ENCODE assay signal across 25 cellular contexts in the genomic region with DNA sequence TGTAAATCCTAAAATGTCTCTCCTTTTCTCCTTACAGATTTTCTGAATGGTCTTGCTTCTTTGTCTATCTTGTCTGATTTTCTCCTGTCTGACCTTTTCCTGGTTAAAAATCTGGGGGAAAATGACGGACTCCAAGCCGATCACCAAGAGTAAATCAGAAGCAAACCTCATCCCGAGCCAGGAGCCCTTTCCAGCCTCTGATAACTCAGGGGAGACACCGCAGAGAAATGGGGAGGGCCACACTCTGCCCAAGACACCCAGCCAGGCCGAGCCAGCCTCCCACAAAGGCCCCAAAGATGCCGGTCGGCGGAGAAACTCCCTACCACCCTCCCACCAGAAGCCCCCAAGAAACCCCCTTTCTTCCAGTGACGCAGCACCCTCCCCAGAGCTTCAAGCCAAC.
"Had no signal": no experiment of that assay in that cellular context is flagged by ENCODE, and none has a peak within 500 bp of the region (broad histone marks: within the 10 kb centered on the region; RNA-seq: fewer than 3 reads in every experiment).

No MANE protein-coding gene starts in this region.

- H3K9me3 ChIP-seq: ascending aorta, testis, uterus had no signal

- ATAC-seq: activated CD8-positive, alpha-beta T cell treated with anti-CD3 and anti-CD28 coated beads for 36 hours; activated naive CD4-positive, alpha-beta T cell treated with anti-CD3 and anti-CD28 coated beads, Interleukin-2, amount 50 U/mL, for 72 hours; effector memory CD8-positive, alpha-beta T cell; left lobe of liver; mucosa of descending colon; natural killer cell treated with Interleukin-12 subunit alpha and Interleukin-12 subunit beta and Interleukin-15 and Interleukin-18, amount 100 ng/mL, for 72 hours; T-helper 17 cell had no signal

- H3K36me3 Mint-ChIP-seq: activated naive CD4-positive, alpha-beta T cell treated with anti-CD3 and anti-CD28 coated beads, Interleukin-2, amount 50 U/mL, for 72 hours; natural killer cell treated with Interleukin-12 subunit alpha and Interleukin-12 subunit beta and Interleukin-15 and Interleukin-18, amount 100 ng/mL, for 72 hours; type B pancreatic cell had no signal

- H3K4me1 ChIP-seq: uterus had no signal

- H3K36me3 ChIP-seq: brain microvascular endothelial cell, uterus, WERI-Rb-1 had no signal

- H3K27me3 Mint-ChIP-seq: activated CD8-positive, alpha-beta T cell treated with anti-CD3 and anti-CD28 coated beads for 36 hours; T-helper 17 cell; type B pancreatic cell had no signal

- DNase-seq: activated CD4-positive, alpha-beta T cell treated with anti-CD3 and anti-CD28 coated beads, Interleukin-2, amount 10 ng/mL, durations not matched to agents 7 days and 5 days; activated CD4-positive, CD25-positive, alpha-beta regulatory T cell treated with anti-CD3 and anti-CD28 coated beads, Interleukin-2, amount 50 U/mL, for 72 hours; activated CD8-positive, alpha-beta T cell treated with anti-CD3 and anti-CD28 coated beads for 36 hours; activated naive CD4-positive, alpha-beta T cell; activated T-cell treated with anti-CD3 and anti-CD28 coated beads, Interleukin-2, amount 50 U/mL, for 48 hours; brain microvascular endothelial cell; caudate nucleus; cortex of kidney; effector memory CD8-positive, alpha-beta T cell; head of caudate nucleus; mucosa of descending colon; stimulated activated CD4-positive, alpha-beta T cell treated with anti-CD3 and anti-CD28 coated beads, Interleukin-15, amount 100 ng/mL, for 24 hours; stimulated activated CD4-positive, alpha-beta T cell treated with anti-CD3 and anti-CD28 coated beads, Interleukin-2, amount 100 ng/mL, for 24 hours; stimulated activated naive CD4-positive, alpha-beta T cell; T-helper 17 cell; T1000; testis; uterus; WERI-Rb-1 had no signal

- H3K27ac Mint-ChIP-seq: activated CD4-positive, alpha-beta T cell treated with anti-CD3 and anti-CD28 coated beads, Interleukin-2, amount 10 ng/mL, durations not matched to agents 7 days and 5 days; activated CD8-positive, alpha-beta T cell treated with anti-CD3 and anti-CD28 coated beads for 36 hours; activated naive CD4-positive, alpha-beta T cell treated with anti-CD3 and anti-CD28 coated beads, Interleukin-2, amount 50 U/mL, for 72 hours; activated T-helper 2 cell treated with anti-CD3 and anti-CD28 coated beads, Interferon-gamma antibody, Interleukin-2, Interleukin-4, amounts not matched to agents 10 μg/mL and 5 μg/mL and 100 μg/mL, durations not matched to agents 14 hours and 24 hours and 36 hours; natural killer cell treated with Interleukin-12 subunit alpha and Interleukin-12 subunit beta and Interleukin-15 and Interleukin-18, amount 100 ng/mL, for 72 hours; T-helper 17 cell; type B pancreatic cell had no signal

- H3K4me3 Mint-ChIP-seq: activated CD4-positive, alpha-beta T cell treated with anti-CD3 and anti-CD28 coated beads, Interleukin-2, amount 10 ng/mL, durations not matched to agents 7 days and 5 days; activated CD8-positive, alpha-beta T cell treated with anti-CD3 and anti-CD28 coated beads for 36 hours; effector memory CD8-positive, alpha-beta T cell; natural killer cell treated with Interleukin-12 subunit alpha and Interleukin-12 subunit beta and Interleukin-15 and Interleukin-18, amount 100 ng/mL, for 72 hours; T-helper 17 cell; type B pancreatic cell had no signal

- H3K4me3 ChIP-seq: ascending aorta, mucosa of descending colon, testis, uterus had no signal

- H3K27me3 ChIP-seq: ascending aorta, brain microvascular endothelial cell, testis, uterus had no signal

- H3K27ac ChIP-seq: ascending aorta, brain microvascular endothelial cell, uterus, WERI-Rb-1 had no signal

- H3K9me3 Mint-ChIP-seq: activated CD4-positive, alpha-beta T cell treated with anti-CD3 and anti-CD28 coated beads, Interleukin-2, amount 10 ng/mL, durations not matched to agents 7 days and 5 days; effector memory CD8-positive, alpha-beta T cell; natural killer cell treated with Interleukin-12 subunit alpha and Interleukin-12 subunit beta and Interleukin-15 and Interleukin-18, amount 100 ng/mL, for 72 hours had no signal
